Comparison of ENCODE assay signal across 19 cellular contexts in genomic region chr5:82348749-82349148, GRCh38.
DNase-seq lines count a peak whose midpoint lies in the region; ATAC-seq and TF ChIP-seq lines count a peak whose summit lies in the region.
"Had no signal": no experiment of that assay in that cellular context is flagged by ENCODE, and none has a peak within 500 bp of the region (broad histone marks: within the 10 kb centered on the region; RNA-seq: fewer than 3 reads in every experiment).

No MANE protein-coding gene starts in this region.

- H3K36me3 ChIP-seq in thoracic aorta = no peaks in the 10 kb centered on the region
- H3K36me3 ChIP-seq: tibial nerve, WERI-Rb-1 had no signal

- no peak overlapping the region for H3K4me3 Mint-ChIP-seq in naive thymus-derived CD8-positive, alpha-beta T cell
- H3K4me3 Mint-ChIP-seq: CD14-positive monocyte, GM23338, naive B cell had no signal

- peaks cover 30 to 58% of the 10 kb centered on the region in 2 donors for H3K4me1 ChIP-seq in thoracic aorta (ENCODE audit: control insufficient read depth in 1 of 2, low read depth in 2 of 2)

- H3K4me1 Mint-ChIP-seq in naive thymus-derived CD8-positive, alpha-beta T cell = peaks cover 0 to 4% (median 0%) of the 10 kb centered on the region in 4 donors
- H3K4me1 Mint-ChIP-seq: naive B cell had no signal

- H3K27me3 ChIP-seq in layer of hippocampus (ENCODE audit: control insufficient read depth, insufficient read depth, low read length) = no peaks in the 10 kb centered on the region
- H3K27me3 ChIP-seq in thoracic aorta (replicated peaks; ENCODE audit: insufficient read depth) = no peaks in the 10 kb centered on the region
- H3K27me3 ChIP-seq: tibial nerve had no signal

- H3K27ac Mint-ChIP-seq in naive thymus-derived CD8-positive, alpha-beta T cell = peak overlapping the region in 1 of 10 donors; percentile 65
- H3K27ac Mint-ChIP-seq: activated T-helper 2 cell treated with anti-CD3 and anti-CD28 coated beads, Interferon-gamma antibody, Interleukin-2, Interleukin-4, amounts not matched to agents 10 μg/mL and 5 μg/mL and 100 μg/mL, durations not matched to agents 14 hours and 24 hours and 36 hours; CD14-positive monocyte; GM23338 had no signal

- DNase-seq in SW480 (ENCODE audit: low spot score) (peak; percentile 23), dedifferentiated amniotic fluid mesenchymal stem cell (ENCODE audit: extremely low spot score) (peak; percentile 38), thoracic aorta (ENCODE audit: low spot score) (no peak), SW 1271 (lab: John Stamatoyannopoulos, UW) (no peak), ecto neural progenitor cell (ENCODE audit: low spot score) (no peak)
- no peak for DNase-seq in naive thymus-derived CD8-positive, alpha-beta T cell
- DNase-seq: activated CD8-positive, alpha-beta memory T cell treated with anti-CD3 and anti-CD28 coated beads for 24 hours; amniotic stem cell; DMS79; naive B cell; NCI-H2081 treated with DMSO at 0.1 percent for 48 hours; PC-3; stimulated activated CD4-positive, alpha-beta T cell treated with anti-CD3 and anti-CD28 coated beads, Interleukin-2, amount 100 ng/mL, for 48 hours; WERI-Rb-1 had no signal

- ATAC-seq in thoracic aorta (ENCODE audit: insufficient number of reproducible peaks, low FRiP score, low read depth) = no peak
- ATAC-seq in naive thymus-derived CD8-positive, alpha-beta T cell = no peak
- ATAC-seq: PC-3 had no signal

- no peaks in the 10 kb centered on the region for H3K36me3 Mint-ChIP-seq in naive thymus-derived CD8-positive, alpha-beta T cell
- H3K36me3 Mint-ChIP-seq: CD14-positive monocyte, naive B cell had no signal

- H3K9me3 ChIP-seq in thoracic aorta = no peaks in the 10 kb centered on the region
- H3K9me3 ChIP-seq: tibial nerve had no signal

- H3K4me3 ChIP-seq in thoracic aorta = no peak overlapping the region
- H3K4me3 ChIP-seq: GM23338, tibial nerve had no signal

- POLR2A ChIA-PET in naive thymus-derived CD8-positive, alpha-beta T cell (lab: Charles Lee) = no interaction called here

- no peaks in the 10 kb centered on the region for H3K9me3 Mint-ChIP-seq in naive thymus-derived CD8-positive, alpha-beta T cell
- H3K9me3 Mint-ChIP-seq: activated T-helper 2 cell treated with anti-CD3 and anti-CD28 coated beads, Interferon-gamma antibody, Interleukin-2, Interleukin-4, amounts not matched to agents 10 μg/mL and 5 μg/mL and 100 μg/mL, durations not matched to agents 14 hours and 24 hours and 36 hours; CD14-positive monocyte; GM23338; naive B cell had no signal

- H3K27me3 Mint-ChIP-seq in naive thymus-derived CD8-positive, alpha-beta T cell = peaks cover 0 to 17% (median 6%) of the 10 kb centered on the region in 5 donors

- no peak for TF ChIP-seq CTCF in thoracic aorta (IDR thresholded peaks at IDR 0.05)

- H3K27ac ChIP-seq in layer of hippocampus (ENCODE audit: low read depth, low read length) (peak overlapping the region; percentile 42), thoracic aorta (peak overlapping the region; percentile 83 to 89)
- H3K27ac ChIP-seq: WERI-Rb-1 had no signal

Comparison
In these comparisons a context has a peak if more than half of its experiments do, and no peak if none do; other contexts are left out.
1. DNase-seq: peak in SW480 (single experiment) and dedifferentiated amniotic fluid mesenchymal stem cell (single experiment); none in thoracic aorta (single experiment), SW 1271 (0 of 2), naive thymus-derived CD8-positive, alpha-beta T cell (0 of 10) and ecto neural progenitor cell (single experiment).